ENCODE assay signal across 8 cellular contexts in genomic region chr5:10307206-10308148, GRCh38. TPM values are rescaled to one million over a fixed set of nuclear protein-coding genes. Genes with fewer than 3 reads are reported as not detected.
A peak's percentile ranks its signal among the peaks of the same experiment; 100 is the strongest.
DNase-seq lines count a peak whose midpoint lies in the region; ATAC-seq and TF ChIP-seq lines count a peak whose summit lies in the region.

Gene CMBL (minus strand): TSS chr5:10307902. CDS start chr5:10290762, 17,140 bp downstream.

- no peak for TF ChIP-seq EP300 in sigmoid colon (IDR thresholded peaks at IDR 0.05)

- peak; percentile 84 for ATAC-seq in GM21390 (IDR thresholded peaks at IDR 0.05; ENCODE audit: unreplicated experiment)

- WGBS in sigmoid colon, 2 donors = 1 to 2% methylated on average over 56 of the region's 56 CpGs

- H3K36me3 ChIP-seq in brain microvascular endothelial cell (replicated peaks) (no peaks in the 10 kb centered on the region), iPS-20b (ENCODE audit: insufficient read depth, low read depth, low read length) (no peaks in the 10 kb centered on the region), sigmoid colon (no peaks in the 10 kb centered on the region)

- peak within 1 kb of the TSS; percentile 78 for H3K9ac ChIP-seq in iPS-20b (ENCODE audit: low read depth, low read length)

- no peak for TF ChIP-seq POLR2A in sigmoid colon (IDR thresholded peaks at IDR 0.05)

- TF ChIP-seq CTCF in brain microvascular endothelial cell (IDR thresholded peaks at IDR 0.05; ENCODE audit: low read depth, low read length, missing control alignments) (no peak), sigmoid colon (IDR thresholded peaks at IDR 0.05) (no peak)

- peak within 1 kb of the TSS; percentile 70 for H3K4me3 ChIP-seq in brain microvascular endothelial cell (ENCODE audit: low read depth, low read length)
- H3K4me3 ChIP-seq in iPS-20b (ENCODE audit: low read length) = peak within 1 kb of the TSS; percentile 88
- H3K4me3 ChIP-seq in sigmoid colon = peak within 1 kb of the TSS; percentile 55 to 75 (median 64)

- DNase-seq in EH (ENCODE audit: low read depth) (peak; percentile 51), HT1080 (ENCODE audit: low read depth) (peak; percentile 78), RKO (ENCODE audit: low spot score) (peak; percentile 62), brain microvascular endothelial cell (peak; percentile 42), sigmoid colon (peak; percentile 69), 8988T (no peak)

- no peak within 1 kb of the TSS for H3K27ac ChIP-seq in brain microvascular endothelial cell
- no peak within 1 kb of the TSS for H3K27ac ChIP-seq in iPS-20b (ENCODE audit: low read length)
- H3K27ac ChIP-seq in sigmoid colon = peak within 1 kb of the TSS; percentile 79 to 85 (median 84)

- intact Hi-C loops in sigmoid colon (cut with DNase I) = loop anchor here (5.0 kb wide), 1 partner anchor 45 kb away; the partner anchor contains the start of gene MARCHF6

- H3K4me1 ChIP-seq in iPS-20b (ENCODE audit: insufficient read depth, low read length) (peaks cover 8% of the 10 kb centered on the region; the same call in 1 of the 2 replicates), sigmoid colon (peaks cover 0 to 14% (median 11%) of the 10 kb centered on the region in 4 donors)

- in situ Hi-C loops in brain microvascular endothelial cell (cut with HindIII; ENCODE audit: low pct_ligation_motif_present, low sequenced_read_pairs) = no loop called here

- no peaks in the 10 kb centered on the region for H3K27me3 ChIP-seq in brain microvascular endothelial cell (replicated peaks)
- peaks cover 18% of the 10 kb centered on the region for H3K27me3 ChIP-seq in iPS-20b (ENCODE audit: insufficient read depth, low read length)
- no peaks in the 10 kb centered on the region for H3K27me3 ChIP-seq in sigmoid colon

- H3K9me3 ChIP-seq in iPS-20b (ENCODE audit: insufficient read depth, low read depth, low read length) (no peaks in the 10 kb centered on the region), sigmoid colon (no peaks in the 10 kb centered on the region)

RNA-seq across cellular contexts. Expression of gene CMBL, which starts in this region (rescaled TPM):
- total RNA-seq in HT1080 (2014; rRNA removed; shearing (Covaris generic)) = 18.6 and 19.9 TPM in 2 replicates
- polyA plus RNA-seq in HT1080 (2015; cell fraction: cytosol; rRNA removed) = 96.0 and 101 TPM in 2 replicates
- polyA plus RNA-seq in HT1080 (2015; cell fraction: nucleus; rRNA removed) = 58.4 and 64.7 TPM in 2 replicates
- total RNA-seq in sigmoid colon = 10 to 100 TPM in 3 of 4 donors, 1 to 10 TPM in 1; 8.1 to 21.3 (median 11.4) TPM
- 100 to 1,000 TPM in 2 of 3 donors, 10 to 100 TPM in 1; 85.8 to 261 (median 169) TPM for polyA plus RNA-seq in sigmoid colon

Comparison
In these comparisons a context has a peak if more than half of its experiments do, and no peak if none do; other contexts are left out.
1. H3K27ac ChIP-seq: peak in sigmoid colon (4 of 4); none in brain microvascular endothelial cell (single experiment) and iPS-20b (single experiment).
2. Peak in every context shown above with its lines, with median percentiles within 50 percentile points of each other: H3K4me3 ChIP-seq.